Comparison of ENCODE assay signal across 2 cellular contexts in the genomic region with DNA sequence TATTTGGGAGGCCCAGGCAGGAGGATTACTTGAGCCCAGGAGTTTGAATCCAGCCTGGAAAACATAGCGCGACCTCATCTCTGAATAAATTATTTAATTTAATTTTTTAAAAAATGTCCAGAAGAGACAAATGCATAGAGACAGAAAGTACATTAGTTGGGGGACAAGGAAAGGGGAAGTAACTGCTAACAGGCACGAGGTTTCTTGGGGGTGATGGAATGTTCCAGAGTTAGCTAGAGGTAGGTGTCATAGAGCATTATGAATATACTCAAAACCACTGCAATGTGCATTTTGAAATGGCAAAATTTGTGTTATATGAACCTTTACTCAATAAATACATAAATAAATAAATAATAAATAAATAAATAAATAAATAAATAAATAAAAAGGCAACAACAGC.
TF ChIP-seq lines count a peak whose summit lies in the region.

No MANE protein-coding gene starts in this region.

TF ChIP-seq in IMR-90, 13 proteins besides CTCF, POLR2A, EP300 and RAD21:
- TF ChIP-seq NFE2L2 (IDR thresholded peaks at IDR 0.05; ENCODE audit: low read depth, low read length): no peak
- no peak for TF ChIP-seq FOS (IDR thresholded peaks at IDR 0.05; ENCODE audit: low read depth, low read length)
- TF ChIP-seq, protein P1, sequence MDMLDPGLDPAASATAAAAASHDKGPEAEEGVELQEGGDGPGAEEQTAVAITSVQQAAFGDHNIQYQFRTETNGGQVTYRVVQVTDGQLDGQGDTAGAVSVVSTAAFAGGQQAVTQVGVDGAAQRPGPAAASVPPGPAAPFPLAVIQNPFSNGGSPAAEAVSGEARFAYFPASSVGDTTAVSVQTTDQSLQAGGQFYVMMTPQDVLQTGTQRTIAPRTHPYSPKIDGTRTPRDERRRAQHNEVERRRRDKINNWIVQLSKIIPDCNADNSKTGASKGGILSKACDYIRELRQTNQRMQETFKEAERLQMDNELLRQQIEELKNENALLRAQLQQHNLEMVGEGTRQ (IDR thresholded peaks at IDR 0.05; ENCODE audit: low read depth, low read length): no peak
- TF ChIP-seq BHLHE40 (IDR thresholded peaks at IDR 0.05; ENCODE audit: low read depth, low read length): no peak
- no peak for TF ChIP-seq MXI1 (IDR thresholded peaks at IDR 0.05; ENCODE audit: borderline replicate concordance, low read depth, low read length)
- TF ChIP-seq SMC3 (IDR thresholded peaks at IDR 0.05; ENCODE audit: low read depth, low read length): no peak
- TF ChIP-seq CEBPB (IDR thresholded peaks at IDR 0.05; ENCODE audit: low read depth, low read length): no peak
- TF ChIP-seq RFX5 (IDR thresholded peaks at IDR 0.05; ENCODE audit: low read depth, low read length): no peak
- TF ChIP-seq MAZ (IDR thresholded peaks at IDR 0.05; ENCODE audit: borderline replicate concordance, low read depth, low read length): no peak

TF ChIP-seq in WTC11, 78 proteins besides CTCF, POLR2A, EP300 and RAD21:
- TF ChIP-seq, protein P2, sequence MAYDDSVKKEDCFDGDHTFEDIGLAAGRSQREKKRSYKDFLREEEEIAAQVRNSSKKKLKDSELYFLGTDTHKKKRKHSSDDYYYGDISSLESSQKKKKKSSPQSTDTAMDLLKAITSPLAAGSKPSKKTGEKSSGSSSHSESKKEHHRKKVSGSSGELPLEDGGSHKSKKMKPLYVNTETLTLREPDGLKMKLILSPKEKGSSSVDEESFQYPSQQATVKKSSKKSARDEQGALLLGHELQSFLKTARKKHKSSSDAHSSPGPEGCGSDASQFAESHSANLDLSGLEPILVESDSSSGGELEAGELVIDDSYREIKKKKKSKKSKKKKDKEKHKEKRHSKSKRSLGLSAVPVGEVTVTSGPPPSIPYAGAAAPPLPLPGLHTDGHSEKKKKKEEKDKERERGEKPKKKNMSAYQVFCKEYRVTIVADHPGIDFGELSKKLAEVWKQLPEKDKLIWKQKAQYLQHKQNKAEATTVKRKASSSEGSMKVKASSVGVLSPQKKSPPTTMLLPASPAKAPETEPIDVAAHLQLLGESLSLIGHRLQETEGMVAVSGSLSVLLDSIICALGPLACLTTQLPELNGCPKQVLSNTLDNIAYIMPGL (CRISPR knock-in tag; IDR thresholded peaks at IDR 0.05): no peak
- no peak for TF ChIP-seq ZNF396 (CRISPR knock-in tag; IDR thresholded peaks at IDR 0.05; ENCODE audit: borderline replicate concordance)
- TF ChIP-seq NFATC4 (CRISPR knock-in tag; IDR thresholded peaks at IDR 0.05): no peak
- no peak for TF ChIP-seq TP53 (CRISPR knock-in tag; IDR thresholded peaks at IDR 0.05)
